ENCODE assay signal across 14 cellular contexts in genomic region chr6:19849196-19849595, GRCh38. TPM values are rescaled to one million over a fixed set of nuclear protein-coding genes. Genes with fewer than 3 reads are reported as not detected.
"Had no signal": no experiment of that assay in that cellular context is flagged by ENCODE, and none has a peak within 500 bp of the region (broad histone marks: within the 10 kb centered on the region; RNA-seq: fewer than 3 reads in every experiment).

No MANE protein-coding gene starts in this region.

- H3K4me1 ChIP-seq: pancreas had no signal

- ATAC-seq: activated naive CD8-positive, alpha-beta T cell treated with anti-CD3 and anti-CD28 coated beads, Interleukin-2, amount 50 U/mL, for 24 hours; effector memory CD8-positive, alpha-beta T cell; left lobe of liver; pancreas had no signal

- H3K27ac ChIP-seq: pancreas had no signal

- H3K36me3 ChIP-seq: pancreas had no signal

- H3K27me3 Mint-ChIP-seq: type B pancreatic cell had no signal

- H3K27ac Mint-ChIP-seq: activated B cell treated with CpG ODN at 0.5 μM for 24 hours; activated CD4-positive, alpha-beta T cell treated with anti-CD3 and anti-CD28 coated beads, Interleukin-2, amount 10 ng/mL, durations not matched to agents 7 days and 5 days; activated naive CD8-positive, alpha-beta T cell treated with anti-CD3 and anti-CD28 coated beads, Interleukin-2, amount 50 U/mL, for 24 hours; effector memory CD8-positive, alpha-beta T cell; memory B cell; type B pancreatic cell had no signal

- H3K4me3 ChIP-seq: pancreas, skin epidermis had no signal

- H3K4me3 Mint-ChIP-seq: activated B cell treated with CpG ODN at 0.5 μM for 24 hours; activated CD4-positive, alpha-beta T cell treated with anti-CD3 and anti-CD28 coated beads, Interleukin-2, amount 10 ng/mL, durations not matched to agents 7 days and 5 days; activated naive CD8-positive, alpha-beta T cell treated with anti-CD3 and anti-CD28 coated beads, Interleukin-2, amount 50 U/mL, for 24 hours; effector memory CD8-positive, alpha-beta T cell; memory B cell; type B pancreatic cell had no signal

- H3K9me3 ChIP-seq: pancreas had no signal

- H3K4me1 Mint-ChIP-seq: activated B cell treated with CpG ODN at 0.5 μM for 24 hours; activated CD4-positive, alpha-beta T cell treated with anti-CD3 and anti-CD28 coated beads, Interleukin-2, amount 10 ng/mL, durations not matched to agents 7 days and 5 days; activated naive CD8-positive, alpha-beta T cell treated with anti-CD3 and anti-CD28 coated beads, Interleukin-2, amount 50 U/mL, for 24 hours; memory B cell had no signal

- DNase-seq: activated B cell treated with CpG ODN at 0.5 μM for 24 hours; activated CD4-positive, alpha-beta T cell treated with anti-CD3 and anti-CD28 coated beads, Interleukin-2, amount 10 ng/mL, durations not matched to agents 7 days and 5 days; activated CD8-positive, alpha-beta memory T cell treated with anti-CD3 and anti-CD28 coated beads for 24 hours; activated naive CD4-positive, alpha-beta T cell treated with Interleukin-2 at 50 U/mL for 16 hours; activated naive CD8-positive, alpha-beta T cell treated with anti-CD3 and anti-CD28 coated beads, Interleukin-2, amount 50 U/mL, for 24 hours; effector memory CD8-positive, alpha-beta T cell; erythroblast; head of caudate nucleus; pancreas had no signal

- H3K9me3 Mint-ChIP-seq: activated B cell treated with CpG ODN at 0.5 μM for 24 hours; activated CD4-positive, alpha-beta T cell treated with anti-CD3 and anti-CD28 coated beads, Interleukin-2, amount 10 ng/mL, durations not matched to agents 7 days and 5 days; activated naive CD8-positive, alpha-beta T cell treated with anti-CD3 and anti-CD28 coated beads, Interleukin-2, amount 50 U/mL, for 24 hours; effector memory CD8-positive, alpha-beta T cell; type B pancreatic cell had no signal

- H3K27me3 ChIP-seq: pancreas had no signal

- H3K36me3 Mint-ChIP-seq: memory B cell had no signal

RNA-seq across cellular contexts. Expression of gene ID4, which starts 12.0 kb away (rescaled TPM):
- total RNA-seq: activated B cell treated with CpG ODN at 0.5 μM for 24 hours; activated CD4-positive, alpha-beta T cell treated with anti-CD3 and anti-CD28 coated beads, Interleukin-2, amount 10 ng/mL, durations not matched to agents 7 days and 5 days; T-helper 1 cell treated with Interleukin-12 subunit alpha and Interleukin-12 subunit beta and Interleukin-4 antibody, amounts not matched to agents 30 ng/mL and 1 ng/mL, for 36 hours had no signal
